ENCODE assay signal across 1 cellular context in the genomic region with DNA sequence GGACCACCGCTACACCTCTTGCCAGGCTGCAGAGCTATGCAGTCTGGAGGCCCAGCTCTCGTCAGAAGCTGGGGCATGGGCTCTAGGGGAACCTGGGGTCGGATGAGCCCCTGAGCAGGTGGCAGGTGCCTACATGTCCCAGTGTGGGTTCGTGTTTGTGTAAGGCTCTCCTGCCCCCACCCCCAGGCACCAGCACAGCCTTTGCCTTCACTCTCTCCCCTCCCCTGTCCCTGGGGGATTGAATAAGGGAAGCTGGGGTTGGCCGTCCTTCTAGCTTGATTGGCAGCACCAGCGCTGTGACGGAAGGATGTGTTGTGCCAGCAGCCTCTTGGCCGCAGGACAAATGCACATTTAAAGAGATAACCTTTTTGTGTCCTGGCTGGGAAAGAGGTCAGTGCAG.
TF ChIP-seq lines count a peak whose summit lies in the region.

No MANE protein-coding gene starts in this region.

TF ChIP-seq in SK-N-SH treated with all-trans-retinoic acid at 6 μM for 48 hours, 23 proteins besides CTCF, POLR2A, EP300 and RAD21 (continued from another document):
- TF ChIP-seq ISL1 (CRISPR knock-in tag; IDR thresholded peaks at IDR 0.05), result no peak
